1 cellular context compared by ENCODE assay signal in the genomic region with DNA sequence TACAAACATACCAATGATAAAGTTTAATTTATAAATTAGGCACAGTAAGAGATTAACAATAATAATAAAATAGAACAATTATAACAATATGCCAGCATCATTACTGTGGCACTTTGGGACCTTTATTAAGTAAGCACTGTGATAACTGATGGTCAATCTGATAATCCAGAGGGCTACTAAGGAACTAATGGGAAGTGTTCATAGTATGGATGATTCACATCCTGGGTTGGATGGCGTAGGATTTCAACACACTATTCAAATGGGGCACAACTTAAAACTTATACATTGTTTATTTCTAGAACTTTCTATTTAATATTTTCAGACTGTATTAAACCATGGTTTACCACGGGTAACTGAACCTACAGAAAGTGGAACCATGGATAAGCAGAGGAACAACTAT.
A peak's percentile ranks its signal among the peaks of the same experiment; 100 is the strongest.
TF ChIP-seq lines count a peak whose summit lies in the region.

No MANE protein-coding gene starts in this region.

TF ChIP-seq in endothelial cell of umbilical vein, 7 proteins besides CTCF, POLR2A, EP300 and RAD21 (continued from another document):
- TF ChIP-seq FOS (IDR thresholded peaks at IDR 0.05; ENCODE audit: borderline replicate concordance, insufficient read depth, low read length) = peak; percentile 23
- TF ChIP-seq, protein P1, sequence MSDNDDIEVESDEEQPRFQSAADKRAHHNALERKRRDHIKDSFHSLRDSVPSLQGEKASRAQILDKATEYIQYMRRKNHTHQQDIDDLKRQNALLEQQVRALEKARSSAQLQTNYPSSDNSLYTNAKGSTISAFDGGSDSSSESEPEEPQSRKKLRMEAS (IDR thresholded peaks at IDR 0.05; ENCODE audit: insufficient read depth, insufficient read length) = no peak
- TF ChIP-seq GATA2 (IDR thresholded peaks at IDR 0.05; ENCODE audit: insufficient read depth, insufficient read length, low read depth, low read length) = peak; percentile 52
- TF ChIP-seq JUN (IDR thresholded peaks at IDR 0.05; ENCODE audit: borderline replicate concordance, insufficient read depth, insufficient read length, low read depth) = no peak
- no peak for TF ChIP-seq MYC (IDR thresholded peaks at IDR 0.05; ENCODE audit: low read depth, low read length)
- TF ChIP-seq POLR2AphosphoS5 (IDR thresholded peaks at IDR 0.05; ENCODE audit: insufficient read depth, low read depth, low read length) = no peak
